In the genomic region with DNA sequence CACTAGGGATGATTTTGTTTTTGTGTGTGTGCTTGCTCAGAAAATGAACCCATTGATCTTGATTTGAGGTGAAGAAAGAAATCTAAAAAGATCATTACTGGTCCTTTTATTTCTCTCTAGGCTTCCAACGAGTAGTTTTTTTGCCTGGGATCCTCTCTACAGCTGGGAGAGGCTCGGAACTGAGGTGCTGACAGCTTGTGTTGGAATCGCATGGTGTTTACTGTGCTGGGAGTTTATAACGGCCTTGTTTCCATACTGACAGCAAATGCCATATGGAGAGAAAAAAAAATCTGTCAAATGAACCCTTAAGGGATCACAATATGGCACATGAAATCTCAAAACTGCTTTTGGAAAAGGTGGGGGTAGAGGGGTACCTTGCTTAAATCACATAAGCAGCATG, we compare ENCODE assay signal across 11 cellular contexts.
"Had no signal": no experiment of that assay in that cellular context is flagged by ENCODE, and none has a peak within 500 bp of the region (broad histone marks: within the 10 kb centered on the region; RNA-seq: fewer than 3 reads in every experiment).

No MANE protein-coding gene starts in this region.

- H3K9me3 ChIP-seq: esophagus muscularis mucosa, left lung, ovary, testis had no signal

- DNase-seq: activated CD4-positive, alpha-beta memory T cell treated with anti-CD3 and anti-CD28 coated beads for 36 hours; activated gamma-delta T cell; activated naive CD8-positive, alpha-beta T cell treated with anti-CD3 and anti-CD28 coated beads, Interleukin-2, amount 10 ng/mL, durations not matched to agents 7 days and 5 days; activated T-cell treated with anti-CD3 and anti-CD28 coated beads, Interleukin-2, amount 50 U/mL, for 4 hours; foreskin fibroblast; left lung; mesendoderm; stimulated activated CD4-positive, alpha-beta T cell treated with anti-CD3 and anti-CD28 coated beads, Interleukin-4, amount 100 ng/mL, for 24 hours; testis had no signal

- H3K27ac ChIP-seq: left lung, ovary, testis had no signal

- H3K4me3 ChIP-seq: esophagus muscularis mucosa, left lung, ovary, testis had no signal

- ATAC-seq: activated T-cell treated with anti-CD3 and anti-CD28 coated beads, Interleukin-2, amount 50 U/mL, for 4 hours; left lung had no signal

- H3K36me3 ChIP-seq: ovary had no signal

- H3K27me3 ChIP-seq: esophagus muscularis mucosa, left lung, ovary, testis had no signal
